Comparison of ENCODE assay signal across 1 cellular context in the genomic region with DNA sequence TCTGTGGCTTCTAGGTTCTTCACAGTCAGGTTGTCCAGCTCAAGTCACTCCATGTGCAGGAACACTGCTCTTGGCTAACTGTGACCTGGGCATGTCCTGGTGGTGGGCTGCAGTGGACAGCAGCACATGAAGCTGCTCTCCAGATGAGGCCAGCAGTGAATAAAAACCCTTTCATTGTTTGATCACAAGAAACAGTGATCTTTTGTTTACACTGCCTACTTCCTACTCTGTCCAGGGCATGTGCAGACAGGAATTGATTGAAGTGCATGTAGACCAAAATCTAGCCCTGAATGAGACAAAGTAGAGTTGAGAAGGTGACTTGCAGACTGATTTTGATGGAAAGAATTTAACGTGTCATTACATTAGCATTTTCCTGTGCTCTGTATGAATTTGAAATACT.
TF ChIP-seq lines count a peak whose summit lies in the region.

No MANE protein-coding gene starts in this region.

TF ChIP-seq in HepG2, 621 proteins besides CTCF, POLR2A, EP300 and RAD21 (continued from another document and continues in another):
- TF ChIP-seq, protein P1, sequence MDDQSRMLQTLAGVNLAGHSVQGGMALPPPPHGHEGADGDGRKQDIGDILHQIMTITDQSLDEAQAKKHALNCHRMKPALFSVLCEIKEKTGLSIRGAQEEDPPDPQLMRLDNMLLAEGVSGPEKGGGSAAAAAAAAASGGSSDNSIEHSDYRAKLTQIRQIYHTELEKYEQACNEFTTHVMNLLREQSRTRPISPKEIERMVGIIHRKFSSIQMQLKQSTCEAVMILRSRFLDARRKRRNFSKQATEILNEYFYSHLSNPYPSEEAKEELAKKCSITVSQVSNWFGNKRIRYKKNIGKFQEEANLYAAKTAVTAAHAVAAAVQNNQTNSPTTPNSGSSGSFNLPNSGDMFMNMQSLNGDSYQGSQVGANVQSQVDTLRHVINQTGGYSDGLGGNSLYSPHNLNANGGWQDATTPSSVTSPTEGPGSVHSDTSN (CRISPR knock-in tag; IDR thresholded peaks at IDR 0.05; ENCODE audit: borderline replicate concordance) = no peak
- TF ChIP-seq CBX5 (CRISPR knock-in tag; IDR thresholded peaks at IDR 0.05; ENCODE audit: borderline replicate concordance) (no peak), ZNF777 (CRISPR knock-in tag; IDR thresholded peaks at IDR 0.05) (no peak), ELF1 (CRISPR knock-in tag; IDR thresholded peaks at IDR 0.05) (peak; percentile 72), ZNF12 (CRISPR knock-in tag; IDR thresholded peaks at IDR 0.05) (no peak), ZBTB8A (CRISPR knock-in tag; IDR thresholded peaks at IDR 0.05; ENCODE audit: borderline replicate concordance, low read depth) (no peak), SALL1 (CRISPR knock-in tag; IDR thresholded peaks at IDR 0.05) (peak; percentile 70), ZNF253 (CRISPR knock-in tag; IDR thresholded peaks at IDR 0.05; ENCODE audit: borderline replicate concordance) (no peak), YEATS2 (CRISPR knock-in tag; IDR thresholded peaks at IDR 0.05; ENCODE audit: borderline replicate concordance) (peak; percentile 23; the same call in 1 of the 2 replicates), GTF3A (CRISPR knock-in tag; conservative IDR thresholded peaks at IDR 0.05) (no peak), SRSF1 (optimal IDR thresholded peaks at IDR 0.05; ENCODE audit: low read depth, low read length) (no peak), ZC3H4 (CRISPR knock-in tag; IDR thresholded peaks at IDR 0.05; ENCODE audit: borderline replicate concordance) (no peak), RARA (CRISPR knock-in tag; IDR thresholded peaks at IDR 0.05) (no peak; the same call in 1 of the 2 replicates), PCBP2 (optimal IDR thresholded peaks at IDR 0.05; ENCODE audit: low read depth, low read length, poor library complexity, severe bottlenecking) (no peak), SMAD3 (CRISPR knock-in tag; IDR thresholded peaks at IDR 0.05) (no peak), HOXA7 (CRISPR knock-in tag; IDR thresholded peaks at IDR 0.05) (no peak), ZNF121 (CRISPR knock-in tag; IDR thresholded peaks at IDR 0.05) (no peak), SCMH1 (CRISPR knock-in tag; IDR thresholded peaks at IDR 0.05; ENCODE audit: borderline replicate concordance) (no peak), EED (CRISPR knock-in tag; IDR thresholded peaks at IDR 0.05) (no peak), ZNF563 (CRISPR knock-in tag; IDR thresholded peaks at IDR 0.05) (no peak), ZNF761 (CRISPR knock-in tag; conservative IDR thresholded peaks at IDR 0.05) (no peak), DNMT1 (CRISPR knock-in tag; IDR thresholded peaks at IDR 0.05) (no peak), NR3C1 (CRISPR knock-in tag; IDR thresholded peaks at IDR 0.05) (no peak), EHMT2 (IDR thresholded peaks at IDR 0.05; ENCODE audit: borderline replicate concordance, low read depth, low read length) (no peak), ZNF780A (CRISPR knock-in tag; IDR thresholded peaks at IDR 0.05) (no peak), ZSCAN29 (CRISPR knock-in tag; conservative IDR thresholded peaks at IDR 0.05) (0 out of 2 replicates have a peak, but pooled peaks have one; percentile 20), ZNF431 (CRISPR knock-in tag; IDR thresholded peaks at IDR 0.05; ENCODE audit: borderline replicate concordance, low read depth) (no peak), ARHGAP35 (CRISPR knock-in tag; IDR thresholded peaks at IDR 0.05; ENCODE audit: borderline replicate concordance) (no peak), RBM22 (optimal IDR thresholded peaks at IDR 0.05; ENCODE audit: low read length) (no peak), U2AF1 (optimal IDR thresholded peaks at IDR 0.05; ENCODE audit: low read depth, low read length) (no peak), ZMYM3 (CRISPR knock-in tag; IDR thresholded peaks at IDR 0.05) (no peak), XRCC5 (optimal IDR thresholded peaks at IDR 0.05; ENCODE audit: low read length) (peak; percentile 66), ZNF136 (CRISPR knock-in tag; IDR thresholded peaks at IDR 0.05; ENCODE audit: low read depth) (no peak), ZNF652 (CRISPR knock-in tag; IDR thresholded peaks at IDR 0.05; ENCODE audit: borderline replicate concordance, low read depth) (no peak), ZSCAN20 (CRISPR knock-in tag; IDR thresholded peaks at IDR 0.05; ENCODE audit: borderline replicate concordance) (no peak), ZKSCAN8 (CRISPR knock-in tag; IDR thresholded peaks at IDR 0.05; ENCODE audit: borderline replicate concordance) (no peak; the same call in 1 of the 2 replicates), ZSCAN31 (CRISPR knock-in tag; IDR thresholded peaks at IDR 0.05; ENCODE audit: low read depth) (no peak), YY1 (IDR thresholded peaks at IDR 0.05; ENCODE audit: insufficient read depth, insufficient replicate concordance, low read depth, low read length) (no peak)
- TF ChIP-seq, protein P2, sequence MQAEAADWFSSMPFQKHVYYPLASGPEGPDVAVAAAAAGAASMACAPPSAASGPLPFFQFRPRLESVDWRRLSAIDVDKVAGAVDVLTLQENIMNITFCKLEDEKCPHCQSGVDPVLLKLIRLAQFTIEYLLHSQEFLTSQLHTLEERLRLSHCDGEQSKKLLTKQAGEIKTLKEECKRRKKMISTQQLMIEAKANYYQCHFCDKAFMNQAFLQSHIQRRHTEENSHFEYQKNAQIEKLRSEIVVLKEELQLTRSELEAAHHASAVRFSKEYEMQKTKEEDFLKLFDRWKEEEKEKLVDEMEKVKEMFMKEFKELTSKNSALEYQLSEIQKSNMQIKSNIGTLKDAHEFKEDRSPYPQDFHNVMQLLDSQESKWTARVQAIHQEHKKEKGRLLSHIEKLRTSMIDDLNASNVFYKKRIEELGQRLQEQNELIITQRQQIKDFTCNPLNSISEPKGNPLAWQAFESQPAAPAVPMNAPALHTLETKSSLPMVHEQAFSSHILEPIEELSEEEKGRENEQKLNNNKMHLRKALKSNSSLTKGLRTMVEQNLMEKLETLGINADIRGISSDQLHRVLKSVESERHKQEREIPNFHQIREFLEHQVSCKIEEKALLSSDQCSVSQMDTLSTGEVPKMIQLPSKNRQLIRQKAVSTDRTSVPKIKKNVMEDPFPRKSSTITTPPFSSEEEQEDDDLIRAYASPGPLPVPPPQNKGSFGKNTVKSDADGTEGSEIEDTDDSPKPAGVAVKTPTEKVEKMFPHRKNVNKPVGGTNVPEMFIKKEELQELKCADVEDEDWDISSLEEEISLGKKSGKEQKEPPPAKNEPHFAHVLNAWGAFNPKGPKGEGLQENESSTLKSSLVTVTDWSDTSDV (CRISPR knock-in tag; IDR thresholded peaks at IDR 0.05) = no peak
- TF ChIP-seq, protein P3, sequence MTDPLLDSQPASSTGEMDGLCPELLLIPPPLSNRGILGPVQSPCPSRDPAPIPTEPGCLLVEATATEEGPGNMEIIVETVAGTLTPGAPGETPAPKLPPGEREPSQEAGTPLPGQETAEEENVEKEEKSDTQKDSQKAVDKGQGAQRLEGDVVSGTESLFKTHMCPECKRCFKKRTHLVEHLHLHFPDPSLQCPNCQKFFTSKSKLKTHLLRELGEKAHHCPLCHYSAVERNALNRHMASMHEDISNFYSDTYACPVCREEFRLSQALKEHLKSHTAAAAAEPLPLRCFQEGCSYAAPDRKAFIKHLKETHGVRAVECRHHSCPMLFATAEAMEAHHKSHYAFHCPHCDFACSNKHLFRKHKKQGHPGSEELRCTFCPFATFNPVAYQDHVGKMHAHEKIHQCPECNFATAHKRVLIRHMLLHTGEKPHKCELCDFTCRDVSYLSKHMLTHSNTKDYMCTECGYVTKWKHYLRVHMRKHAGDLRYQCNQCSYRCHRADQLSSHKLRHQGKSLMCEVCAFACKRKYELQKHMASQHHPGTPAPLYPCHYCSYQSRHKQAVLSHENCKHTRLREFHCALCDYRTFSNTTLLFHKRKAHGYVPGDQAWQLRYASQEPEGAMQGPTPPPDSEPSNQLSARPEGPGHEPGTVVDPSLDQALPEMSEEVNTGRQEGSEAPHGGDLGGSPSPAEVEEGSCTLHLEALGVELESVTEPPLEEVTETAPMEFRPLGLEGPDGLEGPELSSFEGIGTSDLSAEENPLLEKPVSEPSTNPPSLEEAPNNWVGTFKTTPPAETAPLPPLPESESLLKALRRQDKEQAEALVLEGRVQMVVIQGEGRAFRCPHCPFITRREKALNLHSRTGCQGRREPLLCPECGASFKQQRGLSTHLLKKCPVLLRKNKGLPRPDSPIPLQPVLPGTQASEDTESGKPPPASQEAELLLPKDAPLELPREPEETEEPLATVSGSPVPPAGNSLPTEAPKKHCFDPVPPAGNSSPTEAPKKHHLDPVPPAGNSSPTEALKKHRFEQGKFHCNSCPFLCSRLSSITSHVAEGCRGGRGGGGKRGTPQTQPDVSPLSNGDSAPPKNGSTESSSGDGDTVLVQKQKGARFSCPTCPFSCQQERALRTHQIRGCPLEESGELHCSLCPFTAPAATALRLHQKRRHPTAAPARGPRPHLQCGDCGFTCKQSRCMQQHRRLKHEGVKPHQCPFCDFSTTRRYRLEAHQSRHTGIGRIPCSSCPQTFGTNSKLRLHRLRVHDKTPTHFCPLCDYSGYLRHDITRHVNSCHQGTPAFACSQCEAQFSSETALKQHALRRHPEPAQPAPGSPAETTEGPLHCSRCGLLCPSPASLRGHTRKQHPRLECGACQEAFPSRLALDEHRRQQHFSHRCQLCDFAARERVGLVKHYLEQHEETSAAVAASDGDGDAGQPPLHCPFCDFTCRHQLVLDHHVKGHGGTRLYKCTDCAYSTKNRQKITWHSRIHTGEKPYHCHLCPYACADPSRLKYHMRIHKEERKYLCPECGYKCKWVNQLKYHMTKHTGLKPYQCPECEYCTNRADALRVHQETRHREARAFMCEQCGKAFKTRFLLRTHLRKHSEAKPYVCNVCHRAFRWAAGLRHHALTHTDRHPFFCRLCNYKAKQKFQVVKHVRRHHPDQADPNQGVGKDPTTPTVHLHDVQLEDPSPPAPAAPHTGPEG (CRISPR knock-in tag; IDR thresholded peaks at IDR 0.05) = no peak
- TF ChIP-seq, protein P4, sequence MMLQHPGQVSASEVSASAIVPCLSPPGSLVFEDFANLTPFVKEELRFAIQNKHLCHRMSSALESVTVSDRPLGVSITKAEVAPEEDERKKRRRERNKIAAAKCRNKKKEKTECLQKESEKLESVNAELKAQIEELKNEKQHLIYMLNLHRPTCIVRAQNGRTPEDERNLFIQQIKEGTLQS (CRISPR knock-in tag; IDR thresholded peaks at IDR 0.05) = no peak
- TF ChIP-seq, protein P5, sequence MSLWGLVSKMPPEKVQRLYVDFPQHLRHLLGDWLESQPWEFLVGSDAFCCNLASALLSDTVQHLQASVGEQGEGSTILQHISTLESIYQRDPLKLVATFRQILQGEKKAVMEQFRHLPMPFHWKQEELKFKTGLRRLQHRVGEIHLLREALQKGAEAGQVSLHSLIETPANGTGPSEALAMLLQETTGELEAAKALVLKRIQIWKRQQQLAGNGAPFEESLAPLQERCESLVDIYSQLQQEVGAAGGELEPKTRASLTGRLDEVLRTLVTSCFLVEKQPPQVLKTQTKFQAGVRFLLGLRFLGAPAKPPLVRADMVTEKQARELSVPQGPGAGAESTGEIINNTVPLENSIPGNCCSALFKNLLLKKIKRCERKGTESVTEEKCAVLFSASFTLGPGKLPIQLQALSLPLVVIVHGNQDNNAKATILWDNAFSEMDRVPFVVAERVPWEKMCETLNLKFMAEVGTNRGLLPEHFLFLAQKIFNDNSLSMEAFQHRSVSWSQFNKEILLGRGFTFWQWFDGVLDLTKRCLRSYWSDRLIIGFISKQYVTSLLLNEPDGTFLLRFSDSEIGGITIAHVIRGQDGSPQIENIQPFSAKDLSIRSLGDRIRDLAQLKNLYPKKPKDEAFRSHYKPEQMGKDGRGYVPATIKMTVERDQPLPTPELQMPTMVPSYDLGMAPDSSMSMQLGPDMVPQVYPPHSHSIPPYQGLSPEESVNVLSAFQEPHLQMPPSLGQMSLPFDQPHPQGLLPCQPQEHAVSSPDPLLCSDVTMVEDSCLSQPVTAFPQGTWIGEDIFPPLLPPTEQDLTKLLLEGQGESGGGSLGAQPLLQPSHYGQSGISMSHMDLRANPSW (CRISPR knock-in tag; IDR thresholded peaks at IDR 0.05; ENCODE audit: borderline replicate concordance) = no peak
- TF ChIP-seq, protein P6, sequence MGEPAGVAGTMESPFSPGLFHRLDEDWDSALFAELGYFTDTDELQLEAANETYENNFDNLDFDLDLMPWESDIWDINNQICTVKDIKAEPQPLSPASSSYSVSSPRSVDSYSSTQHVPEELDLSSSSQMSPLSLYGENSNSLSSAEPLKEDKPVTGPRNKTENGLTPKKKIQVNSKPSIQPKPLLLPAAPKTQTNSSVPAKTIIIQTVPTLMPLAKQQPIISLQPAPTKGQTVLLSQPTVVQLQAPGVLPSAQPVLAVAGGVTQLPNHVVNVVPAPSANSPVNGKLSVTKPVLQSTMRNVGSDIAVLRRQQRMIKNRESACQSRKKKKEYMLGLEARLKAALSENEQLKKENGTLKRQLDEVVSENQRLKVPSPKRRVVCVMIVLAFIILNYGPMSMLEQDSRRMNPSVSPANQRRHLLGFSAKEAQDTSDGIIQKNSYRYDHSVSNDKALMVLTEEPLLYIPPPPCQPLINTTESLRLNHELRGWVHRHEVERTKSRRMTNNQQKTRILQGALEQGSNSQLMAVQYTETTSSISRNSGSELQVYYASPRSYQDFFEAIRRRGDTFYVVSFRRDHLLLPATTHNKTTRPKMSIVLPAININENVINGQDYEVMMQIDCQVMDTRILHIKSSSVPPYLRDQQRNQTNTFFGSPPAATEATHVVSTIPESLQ (CRISPR knock-in tag; conservative IDR thresholded peaks at IDR 0.05) = no peak
- TF ChIP-seq, protein P7, sequence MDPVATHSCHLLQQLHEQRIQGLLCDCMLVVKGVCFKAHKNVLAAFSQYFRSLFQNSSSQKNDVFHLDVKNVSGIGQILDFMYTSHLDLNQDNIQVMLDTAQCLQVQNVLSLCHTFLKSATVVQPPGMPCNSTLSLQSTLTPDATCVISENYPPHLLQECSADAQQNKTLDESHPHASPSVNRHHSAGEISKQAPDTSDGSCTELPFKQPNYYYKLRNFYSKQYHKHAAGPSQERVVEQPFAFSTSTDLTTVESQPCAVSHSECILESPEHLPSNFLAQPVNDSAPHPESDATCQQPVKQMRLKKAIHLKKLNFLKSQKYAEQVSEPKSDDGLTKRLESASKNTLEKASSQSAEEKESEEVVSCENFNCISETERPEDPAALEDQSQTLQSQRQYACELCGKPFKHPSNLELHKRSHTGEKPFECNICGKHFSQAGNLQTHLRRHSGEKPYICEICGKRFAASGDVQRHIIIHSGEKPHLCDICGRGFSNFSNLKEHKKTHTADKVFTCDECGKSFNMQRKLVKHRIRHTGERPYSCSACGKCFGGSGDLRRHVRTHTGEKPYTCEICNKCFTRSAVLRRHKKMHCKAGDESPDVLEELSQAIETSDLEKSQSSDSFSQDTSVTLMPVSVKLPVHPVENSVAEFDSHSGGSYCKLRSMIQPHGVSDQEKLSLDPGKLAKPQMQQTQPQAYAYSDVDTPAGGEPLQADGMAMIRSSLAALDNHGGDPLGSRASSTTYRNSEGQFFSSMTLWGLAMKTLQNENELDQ (CRISPR knock-in tag; IDR thresholded peaks at IDR 0.05; ENCODE audit: borderline replicate concordance) = no peak
